Comparison of ENCODE assay signal across 20 cellular contexts in the genomic region with DNA sequence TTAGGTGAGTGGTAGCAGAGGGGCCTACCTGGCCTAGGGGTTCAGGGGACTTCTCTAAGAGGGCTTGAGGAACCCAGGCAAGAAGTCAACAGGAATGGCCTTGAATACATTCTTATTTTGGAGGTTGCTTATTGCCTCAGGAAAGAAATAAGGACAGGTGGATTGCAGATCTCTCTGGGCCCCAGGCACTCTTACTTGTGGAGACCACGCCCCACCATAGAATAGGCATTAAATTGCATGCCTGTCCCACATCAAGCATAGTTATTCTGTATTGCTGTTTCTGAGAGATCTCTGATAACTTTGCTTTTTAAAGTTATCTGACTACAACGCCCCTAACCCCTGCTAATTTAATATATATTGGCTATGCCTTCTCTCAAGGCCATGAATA.
DNase-seq lines count a peak whose midpoint lies in the region; ATAC-seq, FAIRE-seq and TF ChIP-seq lines count a peak whose summit lies in the region.
"Had no signal": no experiment of that assay in that cellular context is flagged by ENCODE, and none has a peak within 500 bp of the region (broad histone marks: within the 10 kb centered on the region; RNA-seq: fewer than 3 reads in every experiment).

No MANE protein-coding gene starts in this region.

- H3K4me1 Mint-ChIP-seq in T-helper 17 cell (peaks cover 9% of the 10 kb centered on the region), nephron (peaks cover 44% of the 10 kb centered on the region), progenitor cell of endocrine pancreas (ENCODE audit: low read depth) (peaks cover 6% of the 10 kb centered on the region)
- H3K4me1 Mint-ChIP-seq: CD4-positive, alpha-beta memory T cell had no signal

- H3K4me3 Mint-ChIP-seq in T-helper 17 cell (no peak overlapping the region), nephron (no peak overlapping the region), progenitor cell of endocrine pancreas (ENCODE audit: low read depth) (no peak overlapping the region)
- H3K4me3 Mint-ChIP-seq: CD4-positive, alpha-beta memory T cell had no signal

- H3K9me3 Mint-ChIP-seq in nephron: no peaks in the 10 kb centered on the region
- H3K9me3 Mint-ChIP-seq in progenitor cell of endocrine pancreas (ENCODE audit: low read depth): no peaks in the 10 kb centered on the region
- H3K9me3 Mint-ChIP-seq: CD4-positive, alpha-beta memory T cell had no signal

- DNase-seq in HepG2 (ENCODE audit: low spot score): no peak
- no peak for DNase-seq in right lobe of liver
- no peak for DNase-seq in T-helper 17 cell
- no peak for DNase-seq in erythroblast (lab: John Stamatoyannopoulos, UW)
- no peak for DNase-seq in stimulated activated CD4-positive, alpha-beta T cell treated with anti-CD3 and anti-CD28 coated beads, Interleukin-12 subunit alpha, Interleukin-12 subunit beta, amount 100 ng/mL, for 4 hours
- no peak for DNase-seq in NCI-H1694 treated with DMSO at 0.1 percent for 48 hours (lab: John Stamatoyannopoulos, UW)
- no peak for DNase-seq in progenitor cell of endocrine pancreas (ENCODE audit: low spot score, unreplicated experiment)
- DNase-seq: CD4-positive, alpha-beta memory T cell; DMS53; NCI-H1105 treated with DMSO at 0.1 percent for 48 hours; NCI-H187 treated with DMSO at 0.1 percent for 48 hours; NCI-H345; NCI-H524 treated with DMSO at 0.1 percent for 48 hours; SIG-M5 had no signal

- H3K4me2 ChIP-seq in HepG2 (ENCODE audit: low read depth, low read length): peak overlapping the region; percentile 42; the same call in 1 of the 2 replicates
- H3K4me2 ChIP-seq: PC-9 had no signal

- no peak overlapping the region for H3K9ac ChIP-seq in HepG2 (ENCODE audit: insufficient read depth, low read depth, low read length)

- H3K27ac Mint-ChIP-seq in T-helper 17 cell: peak overlapping the region; percentile 34
- H3K27ac Mint-ChIP-seq in nephron: peak overlapping the region; percentile 93 to 95 (median 93)
- no peak overlapping the region for H3K27ac Mint-ChIP-seq in progenitor cell of endocrine pancreas
- H3K27ac Mint-ChIP-seq: CD4-positive, alpha-beta memory T cell had no signal

- POLR2A ChIA-PET in HepG2 (lab: Yijun Ruan, JAX): no interaction called here

- ATAC-seq in HepG2 (no peak), right lobe of liver (no peak), T-helper 17 cell (no peak)
- ATAC-seq: GM12878, K562 had no signal

- no peak for TF ChIP-seq EP300 in HepG2 (IDR thresholded peaks at IDR 0.05; ENCODE audit: low read depth in 2 of 2, low read length in 2 of 2)
- TF ChIP-seq EP300 in HepG2 (CRISPR knock-in tag; IDR thresholded peaks at IDR 0.05; ENCODE audit: borderline replicate concordance): no peak

- no peak for TF ChIP-seq POLR2A in HepG2 (IDR thresholded peaks at IDR 0.05; ENCODE audit: insufficient read depth in 1 of 2, low read depth in 2 of 2, low read length in 2 of 2)
- no peak for TF ChIP-seq POLR2A in right lobe of liver (IDR thresholded peaks at IDR 0.05)
- no peak for TF ChIP-seq POLR2A in erythroblast (IDR thresholded peaks at IDR 0.05; ENCODE audit: low read length)

- H3K4me1 ChIP-seq in HepG2 (ENCODE audit: insufficient read depth, low read length) (peaks cover 20% of the 10 kb centered on the region), right lobe of liver (no peaks in the 10 kb centered on the region)

- no peak for FAIRE-seq in HepG2 (lab: Jason Lieb, UNC)
- FAIRE-seq: GM12878, GM19239, H1, K562 had no signal

- in situ Hi-C loops in HepG2 (cut with HindIII; ENCODE audit: extremely low pct_ligation_motif_present, low pct_unique_long_range_greater_than_20kb): no loop called here

- H3K4me3 ChIP-seq in HepG2 (replicated peaks in 1 of 3; ENCODE audit: insufficient read depth in 1 of 3, low read depth in 2 of 3, low read length in 3 of 3) (no peak overlapping the region), right lobe of liver (no peak overlapping the region)
- H3K4me3 ChIP-seq: GM12878, K562, PC-9 had no signal

- H3K27me3 Mint-ChIP-seq in T-helper 17 cell (peaks cover 22% of the 10 kb centered on the region), nephron (ENCODE audit: low read depth) (peaks cover 13% of the 10 kb centered on the region), progenitor cell of endocrine pancreas (peaks cover 52% of the 10 kb centered on the region)

- CTCF ChIA-PET in HepG2 (lab: Yijun Ruan, JAX; ENCODE audit: low intra/inter-chr PET ratio, low total read pairs): no interaction called here

- 39% methylated on average over 2 of the region's 2 CpGs for WGBS in HepG2 (ENCODE audit: low lambda C conversion rate)
- whole genome bisulfite sequencing in right lobe of liver (ENCODE audit: insufficient coverage, low coverage, low lambda C conversion rate, missing lambda C conversion rate): 70% methylated on average over 2 of the region's 2 CpGs

- peaks cover 0 to 18% of the 10 kb centered on the region in 2 experiments; a peak in 2 of 5 replicates for H3K27me3 ChIP-seq in HepG2 (ENCODE audit: control insufficient read depth in 1 of 2, insufficient read depth in 2 of 2, low read length in 2 of 2)
- H3K27me3 ChIP-seq in right lobe of liver: no peaks in the 10 kb centered on the region

- H2AFZ ChIP-seq in HepG2 (ENCODE audit: low read length): no peak overlapping the region
- H2AFZ ChIP-seq: PC-9 had no signal

- H3K36me3 ChIP-seq in HepG2 (replicated peaks in 1 of 2; ENCODE audit: control insufficient read depth in 1 of 2, insufficient read depth in 2 of 2, low read length in 2 of 2) (no peaks in the 10 kb centered on the region), right lobe of liver (no peaks in the 10 kb centered on the region)

- no peaks in the 10 kb centered on the region for H4K20me1 ChIP-seq in HepG2 (ENCODE audit: insufficient read depth, low read length)

- H3K9me3 ChIP-seq in HepG2 (ENCODE audit: low read length) (no peaks in the 10 kb centered on the region), right lobe of liver (no peaks in the 10 kb centered on the region), T-helper 17 cell (ENCODE audit: control insufficient read depth, low read length, poor library complexity, severe bottlenecking) (no peaks in the 10 kb centered on the region)

- H3K27ac ChIP-seq in HepG2 (ENCODE audit: extremely low read length, insufficient read depth, low read length) (no peak overlapping the region), right lobe of liver (no peak overlapping the region)
- H3K27ac ChIP-seq: PC-9 had no signal

- peaks cover 3% of the 10 kb centered on the region for H3K36me3 Mint-ChIP-seq in T-helper 17 cell (ENCODE audit: low read depth)
- no peaks in the 10 kb centered on the region for H3K36me3 Mint-ChIP-seq in nephron (ENCODE audit: low read depth)
- no peaks in the 10 kb centered on the region for H3K36me3 Mint-ChIP-seq in progenitor cell of endocrine pancreas (ENCODE audit: insufficient read depth)
- H3K36me3 Mint-ChIP-seq: CD4-positive, alpha-beta memory T cell had no signal

- no peak for TF ChIP-seq RAD21 in HepG2 (CRISPR knock-in tag; IDR thresholded peaks at IDR 0.05)

- intact Hi-C loops in HepG2 (cut with micrococcal nuclease; ENCODE audit: unreplicated experiment) (no loop called here), right lobe of liver (cut with DNase I) (no loop called here)

- BruUV-seq in HepG2 (replicated peaks; lab: Mats Ljungman, UMichigan): no TSS peak

- no peaks in the 10 kb centered on the region for H3K79me2 ChIP-seq in HepG2 (ENCODE audit: insufficient read depth, low read length)

- TF ChIP-seq CTCF in HepG2 (CRISPR knock-in tag; IDR thresholded peaks at IDR 0.05): no peak
- no peak for TF ChIP-seq CTCF in right lobe of liver (IDR thresholded peaks at IDR 0.05)
- no peak for TF ChIP-seq CTCF in nephron (IDR thresholded peaks at IDR 0.05; ENCODE audit: unreplicated experiment in 3 of 3)
- no peak for TF ChIP-seq CTCF in progenitor cell of endocrine pancreas (IDR thresholded peaks at IDR 0.05; ENCODE audit: unreplicated experiment)

TF ChIP-seq in HepG2, 621 proteins besides CTCF, POLR2A, EP300 and RAD21:
- no peak for TF ChIP-seq KLF13 (CRISPR knock-in tag; IDR thresholded peaks at IDR 0.05)
- TF ChIP-seq, protein P1, sequence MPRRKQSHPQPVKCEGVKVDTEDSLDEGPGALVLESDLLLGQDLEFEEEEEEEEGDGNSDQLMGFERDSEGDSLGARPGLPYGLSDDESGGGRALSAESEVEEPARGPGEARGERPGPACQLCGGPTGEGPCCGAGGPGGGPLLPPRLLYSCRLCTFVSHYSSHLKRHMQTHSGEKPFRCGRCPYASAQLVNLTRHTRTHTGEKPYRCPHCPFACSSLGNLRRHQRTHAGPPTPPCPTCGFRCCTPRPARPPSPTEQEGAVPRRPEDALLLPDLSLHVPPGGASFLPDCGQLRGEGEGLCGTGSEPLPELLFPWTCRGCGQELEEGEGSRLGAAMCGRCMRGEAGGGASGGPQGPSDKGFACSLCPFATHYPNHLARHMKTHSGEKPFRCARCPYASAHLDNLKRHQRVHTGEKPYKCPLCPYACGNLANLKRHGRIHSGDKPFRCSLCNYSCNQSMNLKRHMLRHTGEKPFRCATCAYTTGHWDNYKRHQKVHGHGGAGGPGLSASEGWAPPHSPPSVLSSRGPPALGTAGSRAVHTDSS (CRISPR knock-in tag; conservative IDR thresholded peaks at IDR 0.05): no peak
TF ChIP-seq in HepG2: peak in this region for 0.
